11 cellular contexts compared by ENCODE assay signal in the genomic region with DNA sequence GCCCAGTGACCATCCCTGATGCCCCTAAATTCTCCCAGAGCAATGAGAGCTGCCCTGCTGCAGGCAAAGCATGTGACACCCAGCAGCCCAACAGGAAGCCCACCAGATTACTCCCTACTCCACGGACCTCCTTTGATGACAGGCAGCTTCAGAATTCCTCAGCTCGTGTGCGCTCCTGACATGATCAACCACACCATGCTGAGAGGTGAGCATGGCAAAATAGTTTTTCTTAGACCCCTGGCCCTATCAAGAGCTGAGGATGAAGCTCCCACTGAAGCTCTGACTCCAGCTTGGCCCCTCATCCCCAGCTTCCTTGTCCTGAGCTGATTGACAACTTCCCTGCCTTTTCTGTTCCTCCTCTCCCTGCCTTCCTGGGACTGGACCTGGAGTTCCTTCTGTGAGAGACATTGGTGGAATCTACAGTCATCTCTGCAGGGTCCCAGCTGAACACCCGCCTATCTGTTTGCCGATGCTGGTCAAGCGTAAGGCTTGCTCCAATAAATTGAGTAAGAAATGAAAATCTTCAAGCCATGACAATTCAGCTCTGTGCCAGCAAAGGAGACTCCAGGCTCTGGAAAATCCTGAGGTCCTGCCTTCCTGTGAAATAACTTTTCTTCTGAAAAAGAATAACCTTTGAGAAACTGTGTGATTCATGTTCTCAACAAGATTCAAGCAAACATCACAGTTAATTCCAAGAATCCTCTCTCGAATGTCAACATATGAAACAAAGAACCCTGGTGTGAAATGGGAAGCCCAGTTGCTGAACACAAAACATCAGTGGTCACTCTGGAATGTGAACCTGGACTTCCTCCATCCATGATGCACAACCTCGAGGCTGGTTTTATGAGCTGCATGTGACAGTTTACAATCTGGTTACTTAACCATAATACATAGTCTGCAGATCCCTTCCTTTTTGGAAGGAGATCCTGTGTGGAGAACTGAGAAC.
A peak's percentile ranks its signal among the peaks of the same experiment; 100 is the strongest.
DNase-seq lines count a peak whose midpoint lies in the region; ATAC-seq and TF ChIP-seq lines count a peak whose summit lies in the region.
"Had no signal": no experiment of that assay in that cellular context is flagged by ENCODE, and none has a peak within 500 bp of the region (broad histone marks: within the 10 kb centered on the region; RNA-seq: fewer than 3 reads in every experiment).

No MANE protein-coding gene starts in this region.

- dilution Hi-C loops in IMR-90 (cut with HindIII; ENCODE audit: low sequenced_read_pairs, unreplicated experiment): no loop called here
- dilution Hi-C loops in mammary epithelial cell (cut with HindIII; ENCODE audit: low sequenced_read_pairs): loop anchor here (5.0 kb wide), 1 partner anchor 196 kb away; no protein-coding TSS in a partner anchor

- no peaks in the 10 kb centered on the region for H3K9me3 ChIP-seq in IMR-90 (ENCODE audit: control insufficient read depth, insufficient read depth, low read length)
- peaks cover 2% of the 10 kb centered on the region for H3K9me3 ChIP-seq in mammary epithelial cell (replicated peaks; ENCODE audit: insufficient read depth, low read length)
- no peaks in the 10 kb centered on the region for H3K9me3 ChIP-seq in left lung
- H3K9me3 ChIP-seq: tibial nerve had no signal

- no peak overlapping the region for H3K23ac ChIP-seq in IMR-90 (ENCODE audit: low read depth, low read length)

- intact Hi-C loops in IMR-90 (cut with micrococcal nuclease): loop anchor here (10.0 kb wide), 1 partner anchor 277 kb away; no protein-coding TSS in a partner anchor
- intact Hi-C loops in mammary epithelial cell (cut with micrococcal nuclease): loop anchor here (10.0 kb wide), 2 partner anchors 397 to 703 kb away; a partner anchor contains a TSS
- intact Hi-C loops in left lung (cut with DNase I): no loop called here

- no peak overlapping the region for H3K9ac ChIP-seq in IMR-90 (ENCODE audit: low read depth, low read length)
- peak overlapping the region; percentile 88 for H3K9ac ChIP-seq in mammary epithelial cell (ENCODE audit: insufficient read depth, low read length)
- H3K9ac ChIP-seq: BLaER1 had no signal

- TF ChIP-seq CTCF in IMR-90 (conservative IDR thresholded peaks at IDR 0.05; ENCODE audit: low read depth, low read length): no peak
- TF ChIP-seq CTCF in mammary epithelial cell (conservative IDR thresholded peaks at IDR 0.05 in 1 of 2, IDR thresholded peaks at IDR 0.05 in 1 of 2; ENCODE audit: extremely low read depth in 1 of 2, insufficient read depth in 1 of 2, low read depth in 1 of 2, low read length in 2 of 2): no peak
- TF ChIP-seq CTCF in left lung (IDR thresholded peaks at IDR 0.05): no peak

- peak overlapping the region; percentile 46; the same call in 2 of the 3 replicates for H2BK15ac ChIP-seq in IMR-90 (ENCODE audit: low read depth, low read length)

- no peak for TF ChIP-seq POLR2A in IMR-90 (IDR thresholded peaks at IDR 0.05; ENCODE audit: low read depth, low read length)

- H2BK20ac ChIP-seq in IMR-90 (ENCODE audit: low read depth, low read length): peak overlapping the region; percentile 56; the same call in 1 of the 2 replicates

- POLR2A ChIA-PET in IMR-90 (lab: Charles Lee; ENCODE audit: unreplicated experiment): interaction anchor here (0.5 kb wide), 1 partner anchor 1399 kb away, joined by 4 read pairs; no protein-coding TSS in a partner anchor

- H2BK120ac ChIP-seq in IMR-90 (ENCODE audit: low read depth, low read length): peak overlapping the region; percentile 59; the same call in 1 of the 2 replicates

- no TSS peak for BruUV-seq in IMR-90 (replicated peaks; lab: Mats Ljungman, UMichigan)
- TSS peak; percentile 30 for BruUV-seq in mammary epithelial cell (replicated peaks; lab: Mats Ljungman, UMichigan)

- H3K14ac ChIP-seq in IMR-90 (replicated peaks; ENCODE audit: low read depth, low read length): peak overlapping the region; percentile 5

- CTCF ChIA-PET in IMR-90 (lab: Yijun Ruan, JAX) (no interaction called here), mammary epithelial cell (lab: Charles Lee; ENCODE audit: low non-redundant PET) (interaction anchor here (0.5 kb wide), 1 partner anchor 115 kb away, joined by 4 read pairs; no protein-coding TSS in a partner anchor)

- H3K4me2 ChIP-seq in IMR-90 (ENCODE audit: low read depth, low read length): no peak overlapping the region
- peak overlapping the region; percentile 60 for H3K4me2 ChIP-seq in mammary epithelial cell (ENCODE audit: insufficient read depth, low read depth, low read length)
- H3K4me2 ChIP-seq: BLaER1 had no signal

- no peaks in the 10 kb centered on the region for H3K79me1 ChIP-seq in IMR-90 (ENCODE audit: low read depth in 1 of 2, low read length in 2 of 2)

- peak; percentile 98 for DNase-seq in IMR-90
- peak; percentile 99 for DNase-seq in mammary epithelial cell
- DNase-seq in left lung: no peak
- no peak for DNase-seq in cerebellum (ENCODE audit: low spot score)
- no peak for DNase-seq in NCI-H1417 (lab: John Stamatoyannopoulos, UW)
- DNase-seq: cerebellar nuclear complex had no signal

- peak overlapping the region; percentile 27 for H2AFZ ChIP-seq in ACC112 (ENCODE audit: low read length, unreplicated experiment)
- peak overlapping the region; percentile 58 for H2AFZ ChIP-seq in IMR-90 (replicated peaks; ENCODE audit: low read length, poor library complexity)
- no peak overlapping the region for H2AFZ ChIP-seq in mammary epithelial cell (ENCODE audit: low read depth, low read length)

- peak overlapping the region; percentile 65 for H2AK9ac ChIP-seq in IMR-90 (replicated peaks; ENCODE audit: low read depth, low read length, poor library complexity)

- H4K5ac ChIP-seq in IMR-90 (ENCODE audit: low read depth, low read length): no peak overlapping the region

- H4K91ac ChIP-seq in IMR-90 (ENCODE audit: insufficient read depth, low read depth, low read length): no peak overlapping the region

- no peak overlapping the region; the same call in 1 of the 2 replicates for H3K18ac ChIP-seq in IMR-90 (ENCODE audit: low read depth, low read length)

- H4K20me1 ChIP-seq in IMR-90 (ENCODE audit: insufficient read depth, low read length) (peaks cover 3% of the 10 kb centered on the region), mammary epithelial cell (ENCODE audit: insufficient read depth, low read length) (no peaks in the 10 kb centered on the region)
- H4K20me1 ChIP-seq: BLaER1 had no signal

- H3K4ac ChIP-seq in IMR-90 (ENCODE audit: low read depth, low read length): peak overlapping the region; percentile 26

- H3K27ac ChIP-seq in ACC112 (ENCODE audit: low read depth, low read length) (peak overlapping the region; percentile 72), IMR-90 (ENCODE audit: insufficient read depth, low read length) (no peak overlapping the region), mammary epithelial cell (ENCODE audit: insufficient read depth, low read depth, low read length) (peak overlapping the region; percentile 98), left lung (peak overlapping the region in 1 of 2 donors; percentile 26)
- H3K27ac ChIP-seq: BLaER1 had no signal

- WGBS in IMR-90 (ENCODE audit: extremely low coverage in 2 of 2, insufficient read length in 1 of 2), 2 experiments: 77% methylated on average over 5 of the region's 8 CpGs; no CpG with 5 or more reads in 1 of the 2 experiments
- 23% methylated on average over 8 of the region's 8 CpGs for WGBS in mammary epithelial cell (ENCODE audit: low coverage, missing lambda C conversion rate)

- no peaks in the 10 kb centered on the region for H3K79me2 ChIP-seq in ACC112 (ENCODE audit: control insufficient read depth, insufficient read depth, low read length, unreplicated experiment)
- no peaks in the 10 kb centered on the region for H3K79me2 ChIP-seq in mammary epithelial cell (ENCODE audit: insufficient read depth, low read length)

- H3K9me1 ChIP-seq in IMR-90 (ENCODE audit: insufficient read depth, low read length): peaks cover 8% of the 10 kb centered on the region

- H3K36me3 ChIP-seq in ACC112 (ENCODE audit: insufficient read depth, low read length): no peaks in the 10 kb centered on the region
- H3K36me3 ChIP-seq in IMR-90 (ENCODE audit: control insufficient read depth, insufficient read depth, low read length): no peaks in the 10 kb centered on the region
- no peaks in the 10 kb centered on the region for H3K36me3 ChIP-seq in mammary epithelial cell (ENCODE audit: insufficient read depth, low read length)
- no peaks in the 10 kb centered on the region for H3K36me3 ChIP-seq in left lung
- H3K36me3 ChIP-seq: tibial nerve had no signal

- peak overlapping the region; percentile 66 for H2AK5ac ChIP-seq in IMR-90 (ENCODE audit: low read depth, low read length)

- no peak overlapping the region for H3K56ac ChIP-seq in IMR-90 (ENCODE audit: extremely low read depth, insufficient read depth, low read length)

- H3K4me3 ChIP-seq in ACC112 (ENCODE audit: low read depth, low read length) (no peak overlapping the region), IMR-90 (ENCODE audit: insufficient read depth, low read depth, low read length) (no peak overlapping the region), mammary epithelial cell (replicated peaks in 1 of 3; ENCODE audit: insufficient read depth in 1 of 3, low read depth in 2 of 3, low read length in 3 of 3) (no peak overlapping the region), left lung (no peak overlapping the region)
- H3K4me3 ChIP-seq: BLaER1, tibial nerve had no signal

- in situ Hi-C loops in IMR-90 (cut with MboI; ENCODE audit: low sequenced_read_pairs) (loop anchor here (25.0 kb wide), 1 partner anchor 861 kb away; no protein-coding TSS in a partner anchor), mammary epithelial cell (cut with MboI; ENCODE audit: low sequenced_read_pairs in 2 of 2) (loop anchor here (10.0 to 25.0 kb wide), 2 partner anchors 236 to 277 kb away; a partner anchor contains a TSS)

- H2BK5ac ChIP-seq in IMR-90 (ENCODE audit: low read depth, low read length, poor library complexity, severe bottlenecking): peak overlapping the region; percentile 4

- TF ChIP-seq RAD21 in IMR-90 (IDR thresholded peaks at IDR 0.05; ENCODE audit: low read length): no peak

- ATAC-seq in IMR-90 (ENCODE audit: low read depth) (peak; percentile 79), left lung (peak; percentile 57), HG03442 (IDR thresholded peaks at IDR 0.05; ENCODE audit: unreplicated experiment) (no peak), GM21717 (IDR thresholded peaks at IDR 0.05; ENCODE audit: unreplicated experiment) (no peak)

- no peaks in the 10 kb centered on the region for H3K27me3 ChIP-seq in ACC112 (ENCODE audit: insufficient read depth, low read length)
- no peaks in the 10 kb centered on the region for H3K27me3 ChIP-seq in IMR-90 (ENCODE audit: control insufficient read depth, insufficient read depth, low read length)
- H3K27me3 ChIP-seq in mammary epithelial cell (ENCODE audit: insufficient read depth, low read length): no peaks in the 10 kb centered on the region
- H3K27me3 ChIP-seq in left lung: no peaks in the 10 kb centered on the region
- H3K27me3 ChIP-seq: BLaER1, tibial nerve had no signal

- H3K4me1 ChIP-seq in ACC112 (ENCODE audit: control insufficient read depth, insufficient read depth, low read length, unreplicated experiment): peaks cover 39% of the 10 kb centered on the region
- H3K4me1 ChIP-seq in IMR-90 (ENCODE audit: control insufficient read depth, insufficient read depth, low read length): peaks cover 15% of the 10 kb centered on the region
- peaks cover 71% of the 10 kb centered on the region for H3K4me1 ChIP-seq in mammary epithelial cell (ENCODE audit: insufficient read depth, low read length)
- no peaks in the 10 kb centered on the region for H3K4me1 ChIP-seq in left lung

- peak overlapping the region in 1 of 2 experiments; percentile 33; a peak in 2 of 4 replicates for H4K8ac ChIP-seq in IMR-90 (ENCODE audit: low read depth in 2 of 2, low read length in 2 of 2)

Comparison
In these comparisons a context has a peak if more than half of its experiments do, and no peak if none do; other contexts are left out.
1. ATAC-seq: peak in IMR-90 (single experiment) and left lung (single experiment); none in HG03442 (single experiment) and GM21717 (single experiment).
2. DNase-seq: peak in IMR-90 (single experiment) and mammary epithelial cell (single experiment); none in left lung (0 of 2), cerebellum (single experiment) and NCI-H1417 (0 of 3).
3. intact Hi-C loops: an anchor here in IMR-90 (10.0 kb wide) and mammary epithelial cell (10.0 kb wide); none called in left lung.